In genomic region chr15:95894407-95894956, GRCh38 we compare ENCODE assay signal across 25 cellular contexts.
A peak's percentile ranks its signal among the peaks of the same experiment; 100 is the strongest.
DNase-seq lines count a peak whose midpoint lies in the region; ATAC-seq and TF ChIP-seq lines count a peak whose summit lies in the region.
"Had no signal": no experiment of that assay in that cellular context is flagged by ENCODE, and none has a peak within 500 bp of the region (broad histone marks: within the 10 kb centered on the region; RNA-seq: fewer than 3 reads in every experiment).

No MANE protein-coding gene starts in this region.

- no peak overlapping the region for H3K27ac ChIP-seq in GM23248
- no peak overlapping the region for H3K27ac ChIP-seq in mesenchymal stem cell (ENCODE audit: low read length, poor library complexity, severe bottlenecking)
- H3K27ac ChIP-seq: BLaER1 treated with 17β-estradiol and CSF1 and Interleukin-3, amounts not matched to agents 10 nM and 100 nM; breast epithelium; ovary; upper lobe of right lung had no signal

- H4K8ac ChIP-seq in mesenchymal stem cell (ENCODE audit: low read length), result no peak overlapping the region

- no peak overlapping the region for H2BK5ac ChIP-seq in mesenchymal stem cell (ENCODE audit: low read depth, low read length, poor library complexity, severe bottlenecking)

- H3K4me1 ChIP-seq in GM23248 (ENCODE audit: insufficient read depth) (no peaks in the 10 kb centered on the region), Loucy (ENCODE audit: insufficient read depth, low read length, poor library complexity, severe bottlenecking) (peaks cover 33% of the 10 kb centered on the region), mesenchymal stem cell (ENCODE audit: control insufficient read depth, insufficient read depth, low read depth, low read length) (no peaks in the 10 kb centered on the region)
- H3K4me1 ChIP-seq: BLaER1 treated with 17β-estradiol and CSF1 and Interleukin-3, amounts not matched to agents 10 nM and 100 nM; breast epithelium; Caco-2; upper lobe of right lung had no signal

- H3K23ac ChIP-seq in mesenchymal stem cell (ENCODE audit: low read length in 2 of 2), result no peak overlapping the region

- no peak overlapping the region for H2BK120ac ChIP-seq in mesenchymal stem cell (ENCODE audit: low read depth, low read length)

- H3K4me3 ChIP-seq in GM23248 (no peak overlapping the region), Loucy (ENCODE audit: low read length, poor library complexity, severe bottlenecking) (no peak overlapping the region), cardiac fibroblast (replicated peaks in 1 of 2; ENCODE audit: low read depth in 2 of 2, low read length in 2 of 2) (no peak overlapping the region), mesenchymal stem cell (ENCODE audit: insufficient read depth in 1 of 2, low read depth in 1 of 2, low read length in 2 of 2) (no peak overlapping the region)
- H3K4me3 ChIP-seq: BLaER1 treated with 17β-estradiol and CSF1 and Interleukin-3, amounts not matched to agents 10 nM and 100 nM; breast epithelium; ovary; smooth muscle cell; upper lobe of right lung had no signal

- no peak overlapping the region for H2AK5ac ChIP-seq in mesenchymal stem cell (ENCODE audit: low read length, severe bottlenecking)

- H3F3A ChIP-seq in GM23248 (ENCODE audit: insufficient read depth) (no peaks in the 10 kb centered on the region), Loucy (ENCODE audit: low read depth) (no peaks in the 10 kb centered on the region)

- H3K14ac ChIP-seq in mesenchymal stem cell (ENCODE audit: low read length in 2 of 2), result no peak overlapping the region

- in situ Hi-C loops in GM23248 (cut with MboI), result no loop called here

- DNase-seq in GM23248 (peak; percentile 23), cardiac fibroblast (ENCODE audit: low read depth in 2 of 2) (peak; percentile 13 to 27), mesenchymal stem cell (peak; percentile 30), GM10266 (ENCODE audit: extremely low spot score) (no peak)
- DNase-seq in activated naive CD4-positive, alpha-beta T cell treated with anti-CD3 and anti-CD28 coated beads, Interleukin-2, amount 50 U/mL, for 16 hours, result no peak
- DNase-seq: activated CD4-positive, alpha-beta T cell treated with anti-CD3 and anti-CD28 coated beads for 4 hours; activated naive CD4-positive, alpha-beta T cell; activated T-cell treated with anti-CD3 and anti-CD28 coated beads, Interleukin-2, amount 50 U/mL, for 4 hours; Caco-2; cortex of kidney; H9; left cardiac atrium; naive B cell; NCI-H146; ovary; retina; RPMI8226; stimulated activated CD4-positive, alpha-beta T cell treated with anti-CD3 and anti-CD28 coated beads, Interleukin-2, amount 100 ng/mL, for 24 hours; T-helper 17 cell; upper lobe of right lung had no signal

- no peak for ATAC-seq in GM21737 (IDR thresholded peaks at IDR 0.05; ENCODE audit: unreplicated experiment)
- ATAC-seq: activated T-cell treated with anti-CD3 and anti-CD28 coated beads, Interleukin-2, amount 50 U/mL, for 4 hours; left cardiac atrium; T-helper 17 cell; upper lobe of right lung had no signal

- TF ChIP-seq CTCF in Loucy (conservative IDR thresholded peaks at IDR 0.05; ENCODE audit: low read length), result no peak
- no peak for TF ChIP-seq CTCF in cardiac fibroblast (IDR thresholded peaks at IDR 0.05; ENCODE audit: low read depth, low read length)
- no peak for TF ChIP-seq CTCF in GM10266 (IDR thresholded peaks at IDR 0.05; ENCODE audit: control insufficient read depth, insufficient read depth, low read depth, missing control alignments)

- no peak overlapping the region for H3K4me2 ChIP-seq in GM23248 (ENCODE audit: unreplicated experiment)
- H3K4me2 ChIP-seq in Loucy (ENCODE audit: low read depth, low read length, poor library complexity, severe bottlenecking), result peak overlapping the region; percentile 33
- H3K4me2 ChIP-seq in mesenchymal stem cell (ENCODE audit: low read length, poor library complexity, severe bottlenecking), result no peak overlapping the region
- H3K4me2 ChIP-seq: BLaER1 treated with 17β-estradiol and CSF1 and Interleukin-3, amounts not matched to agents 10 nM and 100 nM; smooth muscle cell had no signal

- H4K20me1 ChIP-seq in GM23248 (ENCODE audit: insufficient read depth), result no peaks in the 10 kb centered on the region
- H4K20me1 ChIP-seq in Loucy (ENCODE audit: insufficient read depth, low read length, poor library complexity, severe bottlenecking), result no peaks in the 10 kb centered on the region
- H4K20me1 ChIP-seq: BLaER1 treated with 17β-estradiol and CSF1 and Interleukin-3, amounts not matched to agents 10 nM and 100 nM had no signal

- H3K9ac ChIP-seq in GM23248 (no peak overlapping the region), Loucy (ENCODE audit: low read depth, low read length, poor library complexity, severe bottlenecking) (no peak overlapping the region), mesenchymal stem cell (ENCODE audit: low read length) (no peak overlapping the region)
- H3K9ac ChIP-seq: BLaER1 treated with 17β-estradiol and CSF1 and Interleukin-3, amounts not matched to agents 10 nM and 100 nM had no signal

- no peaks in the 10 kb centered on the region for H3K79me2 ChIP-seq in GM23248 (ENCODE audit: insufficient read depth)
- H3K79me2 ChIP-seq in Loucy (ENCODE audit: insufficient read depth, low read length), result no peaks in the 10 kb centered on the region

- no peak overlapping the region for H4K91ac ChIP-seq in mesenchymal stem cell (ENCODE audit: low read length)

- H3K9me2 ChIP-seq in GM23248 (ENCODE audit: insufficient read depth), result no peaks in the 10 kb centered on the region
- no peaks in the 10 kb centered on the region for H3K9me2 ChIP-seq in Loucy (replicated peaks; ENCODE audit: low read depth, low read length)

- no peak overlapping the region for H3K4ac ChIP-seq in mesenchymal stem cell (ENCODE audit: low read depth in 1 of 2, low read length in 2 of 2)

- H3K27me3 ChIP-seq in GM23248 (replicated peaks; ENCODE audit: insufficient read depth) (no peaks in the 10 kb centered on the region), Loucy (ENCODE audit: insufficient read depth, low read length, poor library complexity, severe bottlenecking) (no peaks in the 10 kb centered on the region), mesenchymal stem cell (ENCODE audit: control insufficient read depth in 1 of 2, insufficient read depth in 1 of 2, low read length in 2 of 2) (no peaks in the 10 kb centered on the region)
- H3K27me3 ChIP-seq: BLaER1 treated with 17β-estradiol and CSF1 and Interleukin-3, amounts not matched to agents 10 nM and 100 nM; breast epithelium; ovary; upper lobe of right lung had no signal

- H2BK15ac ChIP-seq in mesenchymal stem cell (ENCODE audit: low read depth, poor library complexity, severe bottlenecking), result no peak overlapping the region

- H3K79me1 ChIP-seq in mesenchymal stem cell (replicated peaks; ENCODE audit: low read length, poor library complexity, severe bottlenecking), result no peaks in the 10 kb centered on the region

- H3K36me3 ChIP-seq in GM23248 (ENCODE audit: low read depth), result no peaks in the 10 kb centered on the region
- H3K36me3 ChIP-seq in Loucy (ENCODE audit: insufficient read depth, low read length), result no peaks in the 10 kb centered on the region
- no peaks in the 10 kb centered on the region for H3K36me3 ChIP-seq in mesenchymal stem cell (ENCODE audit: control insufficient read depth in 1 of 2, insufficient read depth in 2 of 2, low read depth in 1 of 2, low read length in 2 of 2)
- H3K36me3 ChIP-seq: BLaER1 treated with 17β-estradiol and CSF1 and Interleukin-3, amounts not matched to agents 10 nM and 100 nM; breast epithelium; ovary; upper lobe of right lung had no signal

- no peak overlapping the region for H2BK12ac ChIP-seq in mesenchymal stem cell (ENCODE audit: low read length in 2 of 2)

- 46 to 50% methylated on average over 2 of the region's 2 CpGs for WGBS in GM23248 (ENCODE audit: low coverage in 1 of 2, low lambda C conversion rate in 2 of 2, missing lambda C conversion rate in 2 of 2), 2 experiments
- 56% methylated on average over 1 of the region's 2 CpGs for WGBS in mesenchymal stem cell

- H3K18ac ChIP-seq in mesenchymal stem cell (ENCODE audit: low read depth in 1 of 2, low read length in 2 of 2), result no peak overlapping the region

- no peak overlapping the region for H2AFZ ChIP-seq in GM23248
- H2AFZ ChIP-seq in Loucy (ENCODE audit: low read length), result no peak overlapping the region
- no peak overlapping the region for H2AFZ ChIP-seq in mesenchymal stem cell (ENCODE audit: low read depth, low read length)

- H3K9me3 ChIP-seq in GM23248 (ENCODE audit: low read depth) (no peaks in the 10 kb centered on the region), Loucy (ENCODE audit: insufficient read depth, low read depth, low read length) (no peaks in the 10 kb centered on the region), mesenchymal stem cell (ENCODE audit: control insufficient read depth, low read length) (no peaks in the 10 kb centered on the region)
- H3K9me3 ChIP-seq: BLaER1 treated with 17β-estradiol and CSF1 and Interleukin-3, amounts not matched to agents 10 nM and 100 nM; breast epithelium; Caco-2; ovary; upper lobe of right lung had no signal

Comparison
In these comparisons a context has a peak if more than half of its experiments do, and no peak if none do; other contexts are left out.
1. DNase-seq: peak in GM23248 (single experiment), cardiac fibroblast (2 of 2) and mesenchymal stem cell (single experiment); none in GM10266 (single experiment) and activated naive CD4-positive, alpha-beta T cell treated with anti-CD3 and anti-CD28 coated beads, Interleukin-2, amount 50 U/mL, for 16 hours (single experiment).